In genomic region chr1:154443274-154444013, GRCh38 we compare ENCODE assay signal across 1 cellular context.
A peak's percentile ranks its signal among the peaks of the same experiment; 100 is the strongest.
TF ChIP-seq lines count a peak whose summit lies in the region.

No MANE protein-coding gene starts in this region.

TF ChIP-seq in GM12878, 131 proteins besides CTCF, POLR2A, EP300 and RAD21:
- TF ChIP-seq E2F8 (IDR thresholded peaks at IDR 0.05; ENCODE audit: low read depth, partially characterized antibody) (no peak), HSF1 (IDR thresholded peaks at IDR 0.05; ENCODE audit: low read depth, low read length) (peak; percentile 72; the same call in 1 of the 2 replicates), ZSCAN29 (IDR thresholded peaks at IDR 0.05) (no peak), ATF7 (IDR thresholded peaks at IDR 0.05; ENCODE audit: low read depth) (no peak)
